ENCODE assay signal across 8 cellular contexts in the genomic region with DNA sequence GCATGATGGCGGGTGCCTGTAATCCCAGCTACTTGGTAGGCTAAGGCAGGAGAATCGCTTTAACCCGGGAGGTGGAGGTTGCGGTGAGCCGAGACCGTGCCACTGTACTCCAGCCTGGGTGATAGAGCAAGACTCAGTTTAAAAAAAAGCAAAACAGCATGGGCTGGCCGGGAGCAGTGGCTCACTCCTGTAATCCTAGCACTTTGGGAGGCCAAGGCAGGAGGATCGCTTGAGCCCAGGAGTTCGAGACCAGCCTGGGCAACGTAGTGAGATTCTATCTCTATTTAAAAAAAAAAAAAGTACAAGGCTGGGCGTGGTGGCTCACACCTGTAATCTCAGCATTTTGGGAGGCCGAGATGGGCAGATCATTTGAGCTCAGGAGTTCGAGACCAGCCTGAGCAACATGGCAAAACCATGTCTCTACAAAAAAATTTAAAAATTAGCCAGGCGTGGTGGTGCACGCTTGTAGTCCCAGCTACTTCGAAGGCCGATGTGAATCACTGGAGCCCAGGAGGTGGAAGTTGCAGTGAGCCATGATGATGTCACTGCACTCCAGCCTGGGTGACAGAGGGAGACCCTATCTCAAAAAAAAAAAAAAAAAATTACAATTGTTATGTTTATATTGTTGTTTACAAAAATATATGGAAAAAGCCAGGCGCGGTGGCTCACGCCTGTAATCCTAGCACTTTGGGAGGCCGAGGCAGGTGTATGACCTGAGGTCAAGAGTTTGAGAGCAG. TPM values are rescaled to one million over a fixed set of nuclear protein-coding genes. Genes with fewer than 3 reads are reported as not detected.
A peak's percentile ranks its signal among the peaks of the same experiment; 100 is the strongest.
DNase-seq lines count a peak whose midpoint lies in the region; ATAC-seq and TF ChIP-seq lines count a peak whose summit lies in the region.
"Not testable (repeated sequence)": the region's sequence is repeated elsewhere in the genome, so short reads cannot be mapped to it uniquely, and the experiment has no call there.

No MANE protein-coding gene starts in this region.

- POLR2A ChIA-PET in activated CD8-positive, alpha-beta T cell treated with anti-CD3 and anti-CD28 coated beads for 36 hours (lab: Charles Lee): interaction anchor here (0.6 to 3.6 kb wide), 7 partner anchors 8 to 52 kb away, joined by 3 to 19 read pairs (median 4); partner anchors contain the start of genes PA2G4, RPL41 and ZC3H10

- H3K27ac ChIP-seq in breast epithelium (peak overlapping the region; percentile 100), gastroesophageal sphincter (peak overlapping the region; percentile 93 to 99 (median 98)), uterus (peak overlapping the region; percentile 99)

- DNase-seq in EH (ENCODE audit: low read depth): peak; percentile 41
- not testable (repeated sequence) for DNase-seq in NT2/D1 (ENCODE audit: low read depth, low spot score); activated CD8-positive, alpha-beta T cell treated with anti-CD3 and anti-CD28 coated beads for 36 hours; breast epithelium (ENCODE audit: low spot score in 2 of 2); mesothelial cell of epicardium (ENCODE audit: low spot score in 2 of 2, unreplicated experiment in 2 of 2); retinal pigment epithelial cell (ENCODE audit: low read depth); uterus

- H3K27me3 ChIP-seq in NT2/D1 (ENCODE audit: insufficient read depth, insufficient read length); breast epithelium; gastroesophageal sphincter; uterus: not testable (repeated sequence)

- not testable (repeated sequence) for H3K9me3 ChIP-seq in NT2/D1 (ENCODE audit: insufficient read depth, low read length); breast epithelium; gastroesophageal sphincter; uterus

- peaks cover 45% of the 10 kb centered on the region for H3K36me3 Mint-ChIP-seq in activated CD8-positive, alpha-beta T cell treated with anti-CD3 and anti-CD28 coated beads for 36 hours (ENCODE audit: low read depth)
- peaks cover 25% of the 10 kb centered on the region for H3K36me3 Mint-ChIP-seq in mesothelial cell of epicardium

- not testable (repeated sequence) for H3K9me3 Mint-ChIP-seq in activated CD8-positive, alpha-beta T cell treated with anti-CD3 and anti-CD28 coated beads for 36 hours; mesothelial cell of epicardium

- not testable (repeated sequence) for H3K9ac ChIP-seq in NT2/D1 (ENCODE audit: insufficient read length, low read depth)

- H3K36me3 ChIP-seq in NT2/D1 (ENCODE audit: insufficient read depth, insufficient read length, low read length): peaks cover 55% of the 10 kb centered on the region
- H3K36me3 ChIP-seq in breast epithelium, uterus: not testable (repeated sequence)
- H3K36me3 ChIP-seq in gastroesophageal sphincter: peaks cover 0 to 22% of the 10 kb centered on the region in 2 donors

- H3K27me3 Mint-ChIP-seq in activated CD8-positive, alpha-beta T cell treated with anti-CD3 and anti-CD28 coated beads for 36 hours; mesothelial cell of epicardium (ENCODE audit: low read depth): not testable (repeated sequence)

- ATAC-seq in activated CD8-positive, alpha-beta T cell treated with anti-CD3 and anti-CD28 coated beads for 36 hours; gastroesophageal sphincter: not testable (repeated sequence)

- peak overlapping the region; percentile 98 for H3K27ac Mint-ChIP-seq in activated CD8-positive, alpha-beta T cell treated with anti-CD3 and anti-CD28 coated beads for 36 hours
- H3K27ac Mint-ChIP-seq in mesothelial cell of epicardium: peak overlapping the region; percentile 96

- TF ChIP-seq POLR2A in breast epithelium (IDR thresholded peaks at IDR 0.05); gastroesophageal sphincter (IDR thresholded peaks at IDR 0.05); uterus (IDR thresholded peaks at IDR 0.05): not testable (repeated sequence)

- TF ChIP-seq CTCF in activated CD8-positive, alpha-beta T cell treated with anti-CD3 and anti-CD28 coated beads for 36 hours (IDR thresholded peaks at IDR 0.05); breast epithelium (IDR thresholded peaks at IDR 0.05); gastroesophageal sphincter (IDR thresholded peaks at IDR 0.05); mesothelial cell of epicardium (IDR thresholded peaks at IDR 0.05; ENCODE audit: unreplicated experiment); retinal pigment epithelial cell (conservative IDR thresholded peaks at IDR 0.05; ENCODE audit: low read depth, low read length); uterus (IDR thresholded peaks at IDR 0.05): not testable (repeated sequence)

- H3K4me1 ChIP-seq in NT2/D1 (ENCODE audit: insufficient read depth, insufficient read length): not testable (repeated sequence)
- H3K4me1 ChIP-seq in breast epithelium (peaks cover 4 to 35% of the 10 kb centered on the region in 2 donors), gastroesophageal sphincter (peaks cover 1 to 60% (median 21%) of the 10 kb centered on the region in 3 donors), uterus (peaks cover 6 to 17% of the 10 kb centered on the region in 2 donors)

- H3K4me3 ChIP-seq in NT2/D1 (ENCODE audit: insufficient read length, low read depth) (peak overlapping the region; percentile 39), breast epithelium (peak overlapping the region; percentile 89 to 97 (median 94)), gastroesophageal sphincter (peak overlapping the region; percentile 71 to 82), retinal pigment epithelial cell (ENCODE audit: low read length) (peak overlapping the region; percentile 99), uterus (peak overlapping the region; percentile 89 to 98)

- 80% methylated on average over 10 to 15 of the region's 21 CpGs for WGBS in gastroesophageal sphincter (ENCODE audit: low coverage in 1 of 2), 2 donors

- intact Hi-C loops in activated CD8-positive, alpha-beta T cell treated with anti-CD3 and anti-CD28 coated beads for 36 hours (cut with micrococcal nuclease); uterus (cut with DNase I; ENCODE audit: low total_unique reads): not testable (repeated sequence)
- intact Hi-C loops in breast epithelium (cut with DNase I; ENCODE audit: low total_unique reads): loop anchor here (5.0 kb wide), 1 partner anchor 34 kb away; no protein-coding TSS in a partner anchor

- peak overlapping the region; percentile 95 for H3K4me3 Mint-ChIP-seq in activated CD8-positive, alpha-beta T cell treated with anti-CD3 and anti-CD28 coated beads for 36 hours
- H3K4me3 Mint-ChIP-seq in mesothelial cell of epicardium: peak overlapping the region; percentile 91

- TF ChIP-seq EP300 in gastroesophageal sphincter (IDR thresholded peaks at IDR 0.05): not testable (repeated sequence)

- H3K4me1 Mint-ChIP-seq in activated CD8-positive, alpha-beta T cell treated with anti-CD3 and anti-CD28 coated beads for 36 hours (ENCODE audit: low read depth): peaks cover 40% of the 10 kb centered on the region
- H3K4me1 Mint-ChIP-seq in mesothelial cell of epicardium: peaks cover 47% of the 10 kb centered on the region

- CTCF ChIA-PET in activated CD8-positive, alpha-beta T cell treated with anti-CD3 and anti-CD28 coated beads for 36 hours (lab: Charles Lee): interaction anchor here (0.6 to 3.1 kb wide), 3 partner anchors 30 to 37 kb away, joined by 3 to 14 read pairs (median 12); partner anchors contain the start of gene SMARCC2

RNA-seq across cellular contexts. Expression of gene MYL6, which starts 1.5 kb away (rescaled TPM):
- 100 to 1,000 TPM; 647 to 663 TPM for total RNA-seq in activated CD8-positive, alpha-beta T cell treated with anti-CD3 and anti-CD28 coated beads for 36 hours
- 1,000 to 10,000 TPM; 1,725 to 2,481 (median 1,981) TPM for total RNA-seq in breast epithelium
- 1,000 to 10,000 TPM; 5,300 to 6,545 (median 5,874) TPM for total RNA-seq in gastroesophageal sphincter
- 800 to 830 TPM (median 827 TPM) in 3 replicates for total RNA-seq in mesothelial cell of epicardium
- 1,000 to 10,000 TPM; 1,103 to 4,858 (median 2,577) TPM for total RNA-seq in uterus

RNA-seq across cellular contexts. Expression of gene MYL6B, which starts 4.2 kb away (rescaled TPM):
- total RNA-seq in activated CD8-positive, alpha-beta T cell treated with anti-CD3 and anti-CD28 coated beads for 36 hours: 10 to 100 TPM; 60.3 to 66.9 TPM
- total RNA-seq in breast epithelium: 10 to 100 TPM; 29.6 to 52.8 (median 43.2) TPM
- total RNA-seq in gastroesophageal sphincter: 10 to 100 TPM; 14.3 to 57.9 (median 28.0) TPM
- total RNA-seq in mesothelial cell of epicardium: 150 to 151 TPM (median 150 TPM) in 3 replicates
- 10 to 100 TPM in 3 of 4 donors, 1 to 10 TPM in 1; 6.7 to 57.5 (median 27.0) TPM for total RNA-seq in uterus

RNA-seq across cellular contexts. Expression of gene ESYT1, which starts 28.6 kb away (rescaled TPM):
- total RNA-seq in activated CD8-positive, alpha-beta T cell treated with anti-CD3 and anti-CD28 coated beads for 36 hours: 100 to 1,000 TPM; 154 to 160 TPM
- total RNA-seq in breast epithelium (100 to 1,000 TPM; 132 to 243 (median 146) TPM), gastroesophageal sphincter (100 to 1,000 TPM; 128 to 234 (median 167) TPM), mesothelial cell of epicardium (64.7 to 69.4 TPM (median 67.2 TPM) in 3 replicates), uterus (100 to 1,000 TPM in 3 of 4 donors, 10 to 100 TPM in 1; 98.4 to 203 (median 134) TPM)

RNA-seq across cellular contexts. Expression of gene SMARCC2, which starts 32.7 kb away (rescaled TPM):
- total RNA-seq in activated CD8-positive, alpha-beta T cell treated with anti-CD3 and anti-CD28 coated beads for 36 hours: 10 to 100 TPM; 79.3 to 87.9 TPM
- 100 to 1,000 TPM; 105 to 114 (median 106) TPM for total RNA-seq in breast epithelium
- 100 to 1,000 TPM in 1 of 4 donors, 10 to 100 TPM in 3; 76.5 to 109 (median 85.1) TPM for total RNA-seq in gastroesophageal sphincter
- 158 to 177 TPM (median 171 TPM) in 3 replicates for total RNA-seq in mesothelial cell of epicardium
- total RNA-seq in uterus: 100 to 1,000 TPM in 1 of 4 donors, 10 to 100 TPM in 3; 63.2 to 214 (median 81.0) TPM

RNA-seq across cellular contexts. Expression of gene ZC3H10, which starts 38.6 kb away (rescaled TPM):
- total RNA-seq in activated CD8-positive, alpha-beta T cell treated with anti-CD3 and anti-CD28 coated beads for 36 hours: 1 to 10 TPM; 6.8 to 7.2 TPM
- total RNA-seq in breast epithelium: 1 to 10 TPM; 3.6 to 4.8 (median 4.7) TPM
- 1 to 10 TPM; 5.0 to 7.4 (median 5.8) TPM for total RNA-seq in gastroesophageal sphincter
- total RNA-seq in mesothelial cell of epicardium: 7.8 to 9.2 TPM (median 8.0 TPM) in 3 replicates
- 1 to 10 TPM; 1.3 to 9.8 (median 4.2) TPM for total RNA-seq in uterus

Comparison
In these comparisons a context has a peak if more than half of its experiments do, and no peak if none do; other contexts are left out.
1. H3K4me3 ChIP-seq: peak in every context shown above with its lines; median percentile 99 in retinal pigment epithelial cell; 94 in breast epithelium; 94 in uterus; 76 in gastroesophageal sphincter; 39 in NT2/D1.